ENCODE assay signal across 9 cellular contexts in genomic region chr6:15431762-15432495, GRCh38.
DNase-seq lines count a peak whose midpoint lies in the region; ATAC-seq and TF ChIP-seq lines count a peak whose summit lies in the region.
"Had no signal": no experiment of that assay in that cellular context is flagged by ENCODE, and none has a peak within 500 bp of the region (broad histone marks: within the 10 kb centered on the region; RNA-seq: fewer than 3 reads in every experiment).

No MANE protein-coding gene starts in this region.

- no peak for TF ChIP-seq CTCF in endodermal cell (conservative IDR thresholded peaks at IDR 0.05)
- no peak for TF ChIP-seq CTCF in MM.1S (IDR thresholded peaks at IDR 0.05; ENCODE audit: low read length)

- H3F3A ChIP-seq in MM.1S (ENCODE audit: insufficient read depth, low read length) = peaks cover 23% of the 10 kb centered on the region

- H2AFZ ChIP-seq in MM.1S (ENCODE audit: low read length) = no peak overlapping the region

- H3K4me2 ChIP-seq in MM.1S (ENCODE audit: low read depth, low read length) = no peak overlapping the region

- H3K4me1 Mint-ChIP-seq in endodermal cell (peaks cover 89% of the 10 kb centered on the region), naive B cell (peaks cover 67 to 96% (median 92%) of the 10 kb centered on the region in 3 donors)

- H3K9me2 ChIP-seq in MM.1S (replicated peaks; ENCODE audit: insufficient read depth, low read length) = no peaks in the 10 kb centered on the region

- H3K27me3 ChIP-seq in endodermal cell (ENCODE audit: control insufficient read depth, insufficient read depth, low read length, poor library complexity, severe bottlenecking) (no peaks in the 10 kb centered on the region), MM.1S (replicated peaks; ENCODE audit: insufficient read depth, low read length) (no peaks in the 10 kb centered on the region), H7 (ENCODE audit: control insufficient read depth, insufficient read depth, low read length) (no peaks in the 10 kb centered on the region)

- no peaks in the 10 kb centered on the region for H4K20me1 ChIP-seq in MM.1S (ENCODE audit: insufficient read depth, low read length)

- H3K36me3 Mint-ChIP-seq in endodermal cell (ENCODE audit: low read depth) = peaks cover 8% of the 10 kb centered on the region
- peaks cover 9 to 12% of the 10 kb centered on the region in 2 donors for H3K36me3 Mint-ChIP-seq in naive B cell

- H3K4me3 ChIP-seq in endodermal cell (ENCODE audit: low read length) (peak overlapping the region; percentile 16), MM.1S (ENCODE audit: low read length) (no peak overlapping the region), H7 (ENCODE audit: insufficient read depth, low read depth, low read length) (no peak overlapping the region)
- H3K4me3 ChIP-seq: prostate gland had no signal

- no peaks in the 10 kb centered on the region for H3K9me3 Mint-ChIP-seq in endodermal cell
- H3K9me3 Mint-ChIP-seq in naive B cell = peaks cover 0 to 13% (median 8%) of the 10 kb centered on the region in 7 donors

- peaks cover 53% of the 10 kb centered on the region for H3K4me1 ChIP-seq in endodermal cell (ENCODE audit: control insufficient read depth, insufficient read depth, low read length)
- peaks cover 50% of the 10 kb centered on the region for H3K4me1 ChIP-seq in MM.1S (ENCODE audit: low read length)

- ATAC-seq in naive B cell (ENCODE audit: low read depth in 2 of 2) = no peak
- no peak for ATAC-seq in HG02981 (IDR thresholded peaks at IDR 0.05; ENCODE audit: unreplicated experiment)
- no peak for ATAC-seq in HG03442 (IDR thresholded peaks at IDR 0.05; ENCODE audit: unreplicated experiment)

- DNase-seq in Daoy (ENCODE audit: low read depth) = peak; percentile 38
- peak; percentile 29 for DNase-seq in NCI-H226
- peak; percentile 57 for DNase-seq in endodermal cell
- DNase-seq in naive B cell = no peak
- no peak for DNase-seq in MM.1S
- DNase-seq in H7 = no peak

- peak overlapping the region; percentile 95 for H3K27ac Mint-ChIP-seq in endodermal cell
- H3K27ac Mint-ChIP-seq in naive B cell = peak overlapping the region in 2 of 6 donors; percentile 9 to 85

- no peaks in the 10 kb centered on the region for H3K9me3 ChIP-seq in endodermal cell (ENCODE audit: control insufficient read depth, low read length)
- H3K9me3 ChIP-seq in MM.1S (replicated peaks; ENCODE audit: insufficient read depth, low read length) = no peaks in the 10 kb centered on the region
- H3K9me3 ChIP-seq: prostate gland had no signal

- no peak overlapping the region for H3K27ac ChIP-seq in endodermal cell (ENCODE audit: low read depth, low read length)
- H3K27ac ChIP-seq in MM.1S (ENCODE audit: low read length) = no peak overlapping the region
- H3K27ac ChIP-seq: prostate gland had no signal

- H3K9ac ChIP-seq in endodermal cell (ENCODE audit: extremely low read depth, low read length, poor library complexity, severe bottlenecking) = peak overlapping the region; percentile 45
- no peak overlapping the region for H3K9ac ChIP-seq in MM.1S (ENCODE audit: low read length)

- WGBS in endodermal cell (ENCODE audit: insufficient coverage in 1 of 2, insufficient read length in 1 of 2), 2 experiments = 71 to 73% methylated on average over 8 to 10 of the region's 10 CpGs

- H3K4me3 Mint-ChIP-seq in endodermal cell (peak overlapping the region; percentile 19), naive B cell (peak overlapping the region in 5 of 8 donors; percentile 35 to 71 (median 41))

- H3K79me2 ChIP-seq in MM.1S (ENCODE audit: low read length) = peaks cover 79% of the 10 kb centered on the region

- no peaks in the 10 kb centered on the region for H3K36me3 ChIP-seq in endodermal cell (ENCODE audit: control insufficient read depth, insufficient read depth, low read length)
- no peaks in the 10 kb centered on the region for H3K36me3 ChIP-seq in MM.1S (replicated peaks; ENCODE audit: insufficient read depth, low read length)
- H3K36me3 ChIP-seq in H7 (replicated peaks; ENCODE audit: control insufficient read depth, insufficient read depth, low read length) = no peaks in the 10 kb centered on the region; the same call in 1 of the 2 replicates
- H3K36me3 ChIP-seq: prostate gland had no signal

- H3K27me3 Mint-ChIP-seq in endodermal cell (ENCODE audit: insufficient read depth) (no peaks in the 10 kb centered on the region), naive B cell (no peaks in the 10 kb centered on the region)

Comparison
In these comparisons a context has a peak if more than half of its experiments do, and no peak if none do; other contexts are left out.
1. DNase-seq: peak in Daoy (single experiment), NCI-H226 (single experiment) and endodermal cell (single experiment); none in naive B cell (single experiment), MM.1S (single experiment) and H7 (single experiment).